Comparison of ENCODE assay signal across 1 cellular context in the genomic region with DNA sequence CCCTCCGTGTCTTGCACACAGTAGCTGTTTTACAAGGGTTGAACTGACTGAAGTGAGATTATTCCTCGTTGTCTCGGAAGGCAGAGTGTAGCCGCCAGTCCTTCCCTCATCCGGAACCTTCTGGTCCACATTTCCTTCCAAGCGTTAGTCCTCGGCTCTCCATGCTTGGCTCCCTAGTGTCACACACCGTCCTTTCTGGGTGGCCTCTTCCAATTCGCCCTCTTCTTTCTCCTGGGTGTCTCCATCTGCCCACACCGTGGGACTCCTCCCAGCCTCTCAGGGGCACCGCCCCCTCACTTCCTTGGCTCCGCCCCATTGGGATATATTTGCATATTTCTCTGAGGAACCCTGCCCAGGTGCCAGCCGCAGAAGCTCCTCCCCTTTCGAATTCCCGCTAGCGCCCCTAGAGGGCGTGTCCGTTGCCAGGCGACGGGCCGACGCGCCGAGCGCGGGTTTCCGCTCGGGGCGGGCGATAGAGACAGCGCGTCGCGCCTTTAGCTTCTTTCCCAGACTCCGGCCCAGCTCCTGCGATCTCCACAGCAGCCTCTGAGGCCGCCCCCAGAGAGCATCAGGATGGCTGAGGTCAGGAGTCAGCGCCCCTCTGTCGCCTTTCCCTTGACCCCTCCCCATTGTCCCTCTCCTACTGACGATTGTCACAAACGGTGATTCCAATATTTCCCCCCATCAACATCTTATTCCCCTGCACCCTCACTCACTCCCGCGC.
TF ChIP-seq lines count a peak whose summit lies in the region.

A gene with protein sequence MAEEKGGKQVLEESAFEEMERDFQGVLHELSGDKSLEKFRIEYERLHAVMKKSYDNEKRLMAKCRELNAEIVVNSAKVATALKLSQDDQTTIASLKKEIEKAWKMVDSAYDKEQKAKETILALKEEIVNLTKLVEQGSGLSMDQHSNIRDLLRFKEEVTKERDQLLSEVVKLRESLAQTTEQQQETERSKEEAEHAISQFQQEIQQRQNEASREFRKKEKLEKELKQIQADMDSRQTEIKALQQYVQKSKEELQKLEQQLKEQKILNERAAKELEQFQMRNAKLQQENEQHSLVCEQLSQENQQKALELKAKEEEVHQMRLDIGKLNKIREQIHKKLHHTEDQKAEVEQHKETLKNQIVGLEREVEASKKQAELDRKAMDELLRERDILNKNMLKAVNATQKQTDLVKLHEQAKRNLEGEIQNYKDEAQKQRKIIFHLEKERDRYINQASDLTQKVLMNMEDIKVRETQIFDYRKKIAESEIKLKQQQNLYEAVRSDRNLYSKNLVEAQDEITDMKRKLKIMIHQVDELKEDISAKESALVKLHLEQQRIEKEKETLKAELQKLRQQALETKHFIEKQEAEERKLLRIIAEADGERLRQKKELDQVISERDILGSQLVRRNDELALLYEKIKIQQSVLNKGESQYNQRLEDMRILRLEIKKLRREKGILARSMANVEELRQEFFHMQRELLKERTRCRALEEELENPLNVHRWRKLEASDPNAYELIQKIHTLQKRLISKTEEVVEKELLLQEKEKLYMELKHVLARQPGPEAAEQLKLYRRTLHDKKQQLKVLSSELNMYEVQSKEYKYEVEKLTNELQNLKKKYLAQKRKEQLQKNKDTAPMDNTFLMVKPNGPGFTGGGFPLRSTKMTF (plus strand): TSS at position 509 of the 724 bp plus-strand sequence. CDS start 65 bp downstream, at position 574.

TF ChIP-seq in K562, 482 proteins besides CTCF, POLR2A, EP300 and RAD21 (continued from another document and continues in another):
- TF ChIP-seq, protein P1, sequence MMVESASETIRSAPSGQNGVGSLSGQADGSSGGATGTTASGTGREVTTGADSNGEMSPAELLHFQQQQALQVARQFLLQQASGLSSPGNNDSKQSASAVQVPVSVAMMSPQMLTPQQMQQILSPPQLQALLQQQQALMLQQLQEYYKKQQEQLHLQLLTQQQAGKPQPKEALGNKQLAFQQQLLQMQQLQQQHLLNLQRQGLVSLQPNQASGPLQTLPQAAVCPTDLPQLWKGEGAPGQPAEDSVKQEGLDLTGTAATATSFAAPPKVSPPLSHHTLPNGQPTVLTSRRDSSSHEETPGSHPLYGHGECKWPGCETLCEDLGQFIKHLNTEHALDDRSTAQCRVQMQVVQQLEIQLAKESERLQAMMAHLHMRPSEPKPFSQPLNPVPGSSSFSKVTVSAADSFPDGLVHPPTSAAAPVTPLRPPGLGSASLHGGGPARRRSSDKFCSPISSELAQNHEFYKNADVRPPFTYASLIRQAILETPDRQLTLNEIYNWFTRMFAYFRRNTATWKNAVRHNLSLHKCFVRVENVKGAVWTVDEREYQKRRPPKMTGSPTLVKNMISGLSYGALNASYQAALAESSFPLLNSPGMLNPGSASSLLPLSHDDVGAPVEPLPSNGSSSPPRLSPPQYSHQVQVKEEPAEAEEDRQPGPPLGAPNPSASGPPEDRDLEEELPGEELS (CRISPR knock-in tag; IDR thresholded peaks at IDR 0.05; ENCODE audit: borderline replicate concordance) = no peak
- no peak for TF ChIP-seq NUFIP1 (IDR thresholded peaks at IDR 0.05; ENCODE audit: partially characterized antibody)
- TF ChIP-seq, protein P2, sequence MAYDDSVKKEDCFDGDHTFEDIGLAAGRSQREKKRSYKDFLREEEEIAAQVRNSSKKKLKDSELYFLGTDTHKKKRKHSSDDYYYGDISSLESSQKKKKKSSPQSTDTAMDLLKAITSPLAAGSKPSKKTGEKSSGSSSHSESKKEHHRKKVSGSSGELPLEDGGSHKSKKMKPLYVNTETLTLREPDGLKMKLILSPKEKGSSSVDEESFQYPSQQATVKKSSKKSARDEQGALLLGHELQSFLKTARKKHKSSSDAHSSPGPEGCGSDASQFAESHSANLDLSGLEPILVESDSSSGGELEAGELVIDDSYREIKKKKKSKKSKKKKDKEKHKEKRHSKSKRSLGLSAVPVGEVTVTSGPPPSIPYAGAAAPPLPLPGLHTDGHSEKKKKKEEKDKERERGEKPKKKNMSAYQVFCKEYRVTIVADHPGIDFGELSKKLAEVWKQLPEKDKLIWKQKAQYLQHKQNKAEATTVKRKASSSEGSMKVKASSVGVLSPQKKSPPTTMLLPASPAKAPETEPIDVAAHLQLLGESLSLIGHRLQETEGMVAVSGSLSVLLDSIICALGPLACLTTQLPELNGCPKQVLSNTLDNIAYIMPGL (CRISPR knock-in tag; IDR thresholded peaks at IDR 0.05) = no peak
- TF ChIP-seq ZNF592 (IDR thresholded peaks at IDR 0.05) = no peak
- no peak for TF ChIP-seq TAL1 (IDR thresholded peaks at IDR 0.05)
- TF ChIP-seq ZNF224 (CRISPR knock-in tag; IDR thresholded peaks at IDR 0.05) = no peak
- TF ChIP-seq KDM5B (IDR thresholded peaks at IDR 0.05; ENCODE audit: insufficient replicate concordance, low read depth, low read length) = peak; percentile 53
- TF ChIP-seq KLF10 (CRISPR knock-in tag; IDR thresholded peaks at IDR 0.05) = no peak
- no peak for TF ChIP-seq ZNF140 (CRISPR knock-in tag; IDR thresholded peaks at IDR 0.05)
- no peak for TF ChIP-seq ATF6 (CRISPR knock-in tag; IDR thresholded peaks at IDR 0.05)
- no peak for TF ChIP-seq RFX5 (IDR thresholded peaks at IDR 0.05; ENCODE audit: low read depth, low read length)
- TF ChIP-seq ZNF3 (CRISPR knock-in tag; IDR thresholded peaks at IDR 0.05) = no peak
- no peak for TF ChIP-seq POLR2G (IDR thresholded peaks at IDR 0.05; ENCODE audit: low read depth, low read length)
- TF ChIP-seq ZNF398 (CRISPR knock-in tag; IDR thresholded peaks at IDR 0.05) = no peak
- TF ChIP-seq ARNT (IDR thresholded peaks at IDR 0.05) = no peak
- no peak for TF ChIP-seq ZNF511 (CRISPR knock-in tag; IDR thresholded peaks at IDR 0.05)
- TF ChIP-seq TCF7L2 (IDR thresholded peaks at IDR 0.05; ENCODE audit: low read depth, low read length) = no peak
- TF ChIP-seq SAP30 (IDR thresholded peaks at IDR 0.05; ENCODE audit: borderline replicate concordance, insufficient read depth, low read depth, low read length, poor library complexity, severe bottlenecking) = no peak
- no peak for TF ChIP-seq ATF1 (CRISPR knock-in tag; IDR thresholded peaks at IDR 0.05)
- peak; percentile 69 for TF ChIP-seq ATF1 (tag; IDR thresholded peaks at IDR 0.05)
- TF ChIP-seq MCM3 (IDR thresholded peaks at IDR 0.05) = no peak
- TF ChIP-seq ZC3H8 (IDR thresholded peaks at IDR 0.05) = no peak
- TF ChIP-seq EGR1 (conservative IDR thresholded peaks at IDR 0.05) = peak; percentile 86
- no peak for TF ChIP-seq EHMT2 (IDR thresholded peaks at IDR 0.05)
- no peak for TF ChIP-seq NR2C2 (CRISPR knock-in tag; IDR thresholded peaks at IDR 0.05)
- TF ChIP-seq NR2C2 (tag; IDR thresholded peaks at IDR 0.05) = no peak
- no peak for TF ChIP-seq BCL6 (CRISPR knock-in tag; IDR thresholded peaks at IDR 0.05)
- no peak for TF ChIP-seq RAD51 (IDR thresholded peaks at IDR 0.05; ENCODE audit: borderline replicate concordance, low read depth)
- peak; percentile 35; the same call in 1 of the 2 replicates for TF ChIP-seq PHF8 (IDR thresholded peaks at IDR 0.05; ENCODE audit: borderline replicate concordance, low read length)
- TF ChIP-seq ZNF280A (IDR thresholded peaks at IDR 0.05; ENCODE audit: low read depth, partially characterized antibody) = no peak
- TF ChIP-seq TAF7 (tag; IDR thresholded peaks at IDR 0.05) = no peak
- no peak for TF ChIP-seq E2F8 (IDR thresholded peaks at IDR 0.05; ENCODE audit: low read depth, partially characterized antibody)
- TF ChIP-seq TAF1 (IDR thresholded peaks at IDR 0.05; ENCODE audit: control insufficient read depth, extremely low read depth, insufficient read depth, low read length, severe bottlenecking) = no peak
- no peak for TF ChIP-seq PCBP2 (IDR thresholded peaks at IDR 0.05; ENCODE audit: low read depth, low read length, poor library complexity, severe bottlenecking)
- no peak for TF ChIP-seq ZNF217 (CRISPR knock-in tag; IDR thresholded peaks at IDR 0.05)
- TF ChIP-seq E2F3 (CRISPR knock-in tag; IDR thresholded peaks at IDR 0.05) = no peak
- TF ChIP-seq CBFA2T2 (conservative IDR thresholded peaks at IDR 0.05) = no peak
